In genomic region chr19:34135401-34135800, GRCh38 we compare ENCODE assay signal across 11 cellular contexts. TPM values are rescaled to one million over a fixed set of nuclear protein-coding genes. Genes with fewer than 3 reads are reported as not detected.
DNase-seq lines count a peak whose midpoint lies in the region; ATAC-seq, FAIRE-seq and TF ChIP-seq lines count a peak whose summit lies in the region.
"Had no signal": no experiment of that assay in that cellular context is flagged by ENCODE, and none has a peak within 500 bp of the region (broad histone marks: within the 10 kb centered on the region; RNA-seq: fewer than 3 reads in every experiment).

No MANE protein-coding gene starts in this region.

- DNase-seq in HepG2 (ENCODE audit: low spot score) = no peak
- DNase-seq in right lobe of liver = no peak
- no peak for DNase-seq in WTC11 (ENCODE audit: low spot score)
- no peak for DNase-seq in foreskin keratinocyte
- no peak for DNase-seq in kidney glomerular epithelial cell (lab: John Stamatoyannopoulos, UW)
- DNase-seq in NCI-H2029 (lab: John Stamatoyannopoulos, UW) = no peak
- DNase-seq: COR-L47, NCI-H1417 treated with DMSO at 0.1 percent for 48 hours had no signal

- CTCF ChIA-PET in HepG2 (lab: Yijun Ruan, JAX; ENCODE audit: low intra/inter-chr PET ratio, low total read pairs) = no interaction called here
- CTCF ChIA-PET in WTC11 (lab: Charles Lee) = interaction anchor here (1.5 to 2.6 kb wide), 5 partner anchors 9 to 357 kb away, joined by 5 to 19 read pairs (median 11); no protein-coding TSS in a partner anchor

- POLR2A ChIA-PET in HepG2 (lab: Yijun Ruan, JAX) (interaction anchor here (0.6 to 1.9 kb wide), 3 partner anchors 9 to 340 kb away, joined by 3 to 8 read pairs (median 4); no protein-coding TSS in a partner anchor), WTC11 (lab: Charles Lee) (interaction anchor here (0.7 kb wide), 2 partner anchors 13 to 231 kb away, joined by 3 to 5 read pairs; no protein-coding TSS in a partner anchor)

- peaks cover 4% of the 10 kb centered on the region; the same call in 1 of the 2 replicates for H3K4me1 Mint-ChIP-seq in WTC11

- intact Hi-C loops in HepG2 (cut with micrococcal nuclease; ENCODE audit: unreplicated experiment) = no loop called here
- intact Hi-C loops in right lobe of liver (cut with DNase I) = no loop called here

- no peaks in the 10 kb centered on the region for H3K27me3 ChIP-seq in HepG2 (ENCODE audit: control insufficient read depth in 1 of 2, insufficient read depth in 2 of 2, low read length in 2 of 2)
- H3K27me3 ChIP-seq in right lobe of liver = no peaks in the 10 kb centered on the region
- H3K27me3 ChIP-seq in iPS-20b (ENCODE audit: insufficient read depth, low read length) = no peaks in the 10 kb centered on the region
- no peaks in the 10 kb centered on the region for H3K27me3 ChIP-seq in foreskin keratinocyte
- H3K27me3 ChIP-seq: gastroesophageal sphincter had no signal

- H3K27me3 Mint-ChIP-seq in WTC11 (ENCODE audit: low read depth) = peaks cover 3% of the 10 kb centered on the region; the same call in 1 of the 2 replicates

- no peaks in the 10 kb centered on the region for H3K36me3 Mint-ChIP-seq in WTC11

- peak overlapping the region; percentile 98 for H3K4me2 ChIP-seq in HepG2 (ENCODE audit: low read depth, low read length)

- ATAC-seq in HepG2 (no peak), right lobe of liver (no peak), WTC11 (no peak), foreskin keratinocyte (no peak), HG02852 (IDR thresholded peaks at IDR 0.05; ENCODE audit: unreplicated experiment) (no peak)

- H3K4me3 Mint-ChIP-seq in WTC11 = peak overlapping the region; percentile 87

- H3K4me3 ChIP-seq in HepG2 (replicated peaks in 1 of 3; ENCODE audit: insufficient read depth in 1 of 3, low read depth in 2 of 3, low read length in 3 of 3) (peak overlapping the region in 1 of 3 experiments; percentile 78; a peak in 1 of 6 replicates), right lobe of liver (peak overlapping the region in 1 of 3 donors; percentile 95), iPS-20b (ENCODE audit: low read length) (peak overlapping the region; percentile 93; the same call in 1 of the 2 replicates)

- H3K9me3 ChIP-seq in HepG2 (ENCODE audit: low read length) (no peaks in the 10 kb centered on the region), right lobe of liver (no peaks in the 10 kb centered on the region), iPS-20b (ENCODE audit: insufficient read depth, low read depth, low read length) (no peaks in the 10 kb centered on the region)
- H3K9me3 ChIP-seq: gastroesophageal sphincter had no signal

- H3K27ac Mint-ChIP-seq in WTC11 = no peak overlapping the region; the same call in 1 of the 2 replicates

- TF ChIP-seq EP300 in HepG2 (IDR thresholded peaks at IDR 0.05; ENCODE audit: low read depth in 2 of 2, low read length in 2 of 2) (no peak), HepG2 (CRISPR knock-in tag; IDR thresholded peaks at IDR 0.05; ENCODE audit: borderline replicate concordance) (no peak)

- peaks cover 13% of the 10 kb centered on the region for H3K4me1 ChIP-seq in HepG2 (ENCODE audit: insufficient read depth, low read length)
- H3K4me1 ChIP-seq in right lobe of liver = peaks cover 0 to 9% (median 0%) of the 10 kb centered on the region in 4 donors
- H3K4me1 ChIP-seq in iPS-20b (ENCODE audit: insufficient read depth, low read length) = peaks cover 3% of the 10 kb centered on the region; the same call in 1 of the 2 replicates
- no peaks in the 10 kb centered on the region for H3K4me1 ChIP-seq in foreskin keratinocyte

- no peaks in the 10 kb centered on the region for H3K9me3 Mint-ChIP-seq in WTC11

- H3K9ac ChIP-seq in HepG2 (ENCODE audit: insufficient read depth, low read depth, low read length) = no peak overlapping the region
- H3K9ac ChIP-seq in iPS-20b (ENCODE audit: low read depth, low read length) = peak overlapping the region; percentile 94; the same call in 1 of the 2 replicates

- in situ Hi-C loops in HepG2 (cut with HindIII; ENCODE audit: extremely low pct_ligation_motif_present, low pct_unique_long_range_greater_than_20kb) = no loop called here

- no peaks in the 10 kb centered on the region for H3K79me2 ChIP-seq in HepG2 (ENCODE audit: insufficient read depth, low read length)

- TF ChIP-seq POLR2A in HepG2 (IDR thresholded peaks at IDR 0.05; ENCODE audit: insufficient read depth in 1 of 2, low read depth in 2 of 2, low read length in 2 of 2) = no peak
- TF ChIP-seq POLR2A in right lobe of liver (IDR thresholded peaks at IDR 0.05) = no peak

- no TSS peak for BruUV-seq in HepG2 (replicated peaks; lab: Mats Ljungman, UMichigan)

- WGBS in HepG2 (ENCODE audit: low lambda C conversion rate) = 73% methylated on average over 14 of the region's 14 CpGs
- 78% methylated on average over 14 of the region's 14 CpGs for WGBS in right lobe of liver (ENCODE audit: insufficient coverage, low coverage, low lambda C conversion rate, missing lambda C conversion rate)

- H3K36me3 ChIP-seq in HepG2 (replicated peaks in 1 of 2; ENCODE audit: control insufficient read depth in 1 of 2, insufficient read depth in 2 of 2, low read length in 2 of 2) (no peaks in the 10 kb centered on the region), right lobe of liver (no peaks in the 10 kb centered on the region), iPS-20b (ENCODE audit: insufficient read depth, low read depth, low read length) (no peaks in the 10 kb centered on the region)
- H3K36me3 ChIP-seq: gastroesophageal sphincter had no signal

- FAIRE-seq in HepG2 (lab: Jason Lieb, UNC) = no peak

- H4K20me1 ChIP-seq in HepG2 (ENCODE audit: insufficient read depth, low read length) = no peaks in the 10 kb centered on the region

- TF ChIP-seq CTCF in HepG2 (CRISPR knock-in tag; IDR thresholded peaks at IDR 0.05) (no peak), right lobe of liver (IDR thresholded peaks at IDR 0.05) (no peak), WTC11 (IDR thresholded peaks at IDR 0.05) (no peak), foreskin keratinocyte (conservative IDR thresholded peaks at IDR 0.05) (no peak)

- H3K27ac ChIP-seq in HepG2 (ENCODE audit: extremely low read length, insufficient read depth, low read length) = no peak overlapping the region
- H3K27ac ChIP-seq in right lobe of liver = no peak overlapping the region
- no peak overlapping the region for H3K27ac ChIP-seq in iPS-20b (ENCODE audit: low read length)
- no peak overlapping the region for H3K27ac ChIP-seq in foreskin keratinocyte

- no peak overlapping the region for H2AFZ ChIP-seq in HepG2 (ENCODE audit: low read length)

- no peak for TF ChIP-seq RAD21 in HepG2 (CRISPR knock-in tag; IDR thresholded peaks at IDR 0.05)

TF ChIP-seq in HepG2, 621 proteins besides CTCF, POLR2A, EP300 and RAD21 (continues in another document):
- TF ChIP-seq ZNF776 (CRISPR knock-in tag; IDR thresholded peaks at IDR 0.05) = no peak

TF ChIP-seq in WTC11, 78 proteins besides CTCF, POLR2A, EP300 and RAD21:
- TF ChIP-seq, protein P1, sequence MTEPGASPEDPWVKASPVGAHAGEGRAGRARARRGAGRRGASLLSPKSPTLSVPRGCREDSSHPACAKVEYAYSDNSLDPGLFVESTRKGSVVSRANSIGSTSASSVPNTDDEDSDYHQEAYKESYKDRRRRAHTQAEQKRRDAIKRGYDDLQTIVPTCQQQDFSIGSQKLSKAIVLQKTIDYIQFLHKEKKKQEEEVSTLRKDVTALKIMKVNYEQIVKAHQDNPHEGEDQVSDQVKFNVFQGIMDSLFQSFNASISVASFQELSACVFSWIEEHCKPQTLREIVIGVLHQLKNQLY (CRISPR knock-in tag; IDR thresholded peaks at IDR 0.05) = no peak

RNA-seq across cellular contexts. Expression of gene LSM14A, which starts 36.9 kb away (rescaled TPM):
- 83.6 and 109 TPM in 2 replicates for total RNA-seq in HepG2 (2016; rRNA removed; fragmentation: Illumina TruSeq; extraction: Trizol)
- total RNA-seq in HepG2 (2016; cell fraction: cytosol; rRNA removed; fragmentation: Illumina TruSeq; extraction: Trizol; ENCODE audit: low read depth) = 79.6 and 86.8 TPM in 2 replicates
- 89.2 and 94.7 TPM in 2 replicates for total RNA-seq in HepG2 (2016; cell fraction: insoluble cytoplasmic fraction; rRNA removed; fragmentation: Illumina TruSeq; extraction: Trizol)
- total RNA-seq in HepG2 (2016; cell fraction: membrane; rRNA removed; fragmentation: Illumina TruSeq; extraction: Trizol) = 169 and 188 TPM in 2 replicates
- total RNA-seq in HepG2 (2016; cell fraction: nucleus; rRNA removed; fragmentation: Illumina TruSeq; extraction: Trizol) = 40.2 and 49.9 TPM in 2 replicates
- polyA plus RNA-seq in HepG2 (2011; rRNA removed) = 62.4 and 77.0 TPM in 2 replicates
- polyA plus RNA-seq in HepG2 (2011; cell fraction: cytosol; rRNA removed) = 52.2 and 64.2 TPM in 2 replicates
- polyA plus RNA-seq in HepG2 (2011; cell fraction: nucleus; rRNA removed) = 37.8 and 45.4 TPM in 2 replicates
- polyA plus RNA-seq in HepG2 (2012) = 77.5 and 77.9 TPM in 2 replicates
- 124 and 135 TPM in 2 replicates for polyA plus RNA-seq in HepG2 (2016; cell fraction: cytosol; fragmentation: Illumina TruSeq; extraction: Trizol; ENCODE audit: low read depth)
- polyA plus RNA-seq in HepG2 (2016; cell fraction: insoluble cytoplasmic fraction; fragmentation: Illumina TruSeq; extraction: Trizol; ENCODE audit: low read depth) = 149 and 181 TPM in 2 replicates
- 172 and 199 TPM in 2 replicates for polyA plus RNA-seq in HepG2 (2016; cell fraction: membrane; fragmentation: Illumina TruSeq; extraction: Trizol; ENCODE audit: low read depth)
- 67.0 and 73.1 TPM in 2 replicates for polyA plus RNA-seq in HepG2 (2016; cell fraction: nucleus; fragmentation: Illumina TruSeq; extraction: Trizol; ENCODE audit: insufficient read depth, low read depth)
- 166 and 255 TPM in 2 replicates for polyA minus RNA-seq in HepG2 (2011; rRNA and poly(A)+ RNA removed; ENCODE audit: low replicate concordance)
- 61.4 and 69.0 TPM in 2 replicates for polyA minus RNA-seq in HepG2 (2011; cell fraction: cytosol; rRNA and poly(A)+ RNA removed)
- polyA minus RNA-seq in HepG2 (2011; cell fraction: nucleus; rRNA and poly(A)+ RNA removed) = 87.8 and 114 TPM in 2 replicates
- 10 to 100 TPM; 32.1 to 61.9 (median 50.4) TPM for total RNA-seq in right lobe of liver
- 161 to 178 TPM (median 173 TPM) in 3 replicates for total RNA-seq in WTC11 (2021)
- total RNA-seq in foreskin keratinocyte = 74.5 and 91.4 TPM in 2 replicates
- 35.2 and 38.1 TPM in 2 replicates for polyA plus RNA-seq in foreskin keratinocyte
